23 cellular contexts compared by ENCODE assay signal in genomic region chr19:42461700-42462324, GRCh38.
A peak's percentile ranks its signal among the peaks of the same experiment; 100 is the strongest.
DNase-seq lines count a peak whose midpoint lies in the region; ATAC-seq and TF ChIP-seq lines count a peak whose summit lies in the region.
"Had no signal": no experiment of that assay in that cellular context is flagged by ENCODE, and none has a peak within 500 bp of the region (broad histone marks: within the 10 kb centered on the region; RNA-seq: fewer than 3 reads in every experiment).

No MANE protein-coding gene starts in this region.

- peak overlapping the region; percentile 11; the same call in 1 of the 2 replicates for H3K9ac ChIP-seq in OCI-LY1 (ENCODE audit: low read length)
- H3K9ac ChIP-seq: GM23248, parathyroid adenoma had no signal

- no peaks in the 10 kb centered on the region for H3K79me2 ChIP-seq in OCI-LY1 (ENCODE audit: insufficient read depth, low read length)
- H3K79me2 ChIP-seq: parathyroid adenoma had no signal

- H3K9me3 Mint-ChIP-seq in nephron progenitor cell: no peaks in the 10 kb centered on the region
- H3K9me3 Mint-ChIP-seq: activated CD4-positive, alpha-beta memory T cell treated with anti-CD3 and anti-CD28 coated beads for 36 hours; activated T-helper 1 cell treated with anti-CD3 and anti-CD28 coated beads, Interleukin-12 subunit alpha, Interleukin-12 subunit beta, Interleukin-2, Interleukin-4 antibody, amounts not matched to agents 30 ng/mL and 10 ng/mL and 1 ng/mL, durations not matched to agents 14 hours and 24 hours and 36 hours had no signal

- peak overlapping the region; percentile 75 for H3K27ac Mint-ChIP-seq in nephron progenitor cell
- H3K27ac Mint-ChIP-seq: activated CD4-positive, alpha-beta memory T cell treated with anti-CD3 and anti-CD28 coated beads for 36 hours; activated T-helper 1 cell treated with anti-CD3 and anti-CD28 coated beads, Interleukin-12 subunit alpha, Interleukin-12 subunit beta, Interleukin-2, Interleukin-4 antibody, amounts not matched to agents 30 ng/mL and 10 ng/mL and 1 ng/mL, durations not matched to agents 14 hours and 24 hours and 36 hours had no signal

- H3F3A ChIP-seq in OCI-LY1 (ENCODE audit: insufficient read depth, low read length): 0 out of 2 replicates have a peak, but pooled peaks cover 3% of the 10 kb centered on the region

- H3K9me3 ChIP-seq in OCI-LY1 (ENCODE audit: low read length): no peaks in the 10 kb centered on the region
- H3K9me3 ChIP-seq: Peyer's patch, uterus had no signal

- peaks cover 17% of the 10 kb centered on the region for H3K4me1 Mint-ChIP-seq in nephron progenitor cell

- no peak for ATAC-seq in GM18511 (IDR thresholded peaks at IDR 0.05; ENCODE audit: unreplicated experiment)

- H3K4me2 ChIP-seq in OCI-LY1 (ENCODE audit: low read length): no peak overlapping the region

- TF ChIP-seq CTCF in OCI-LY1 (IDR thresholded peaks at IDR 0.05; ENCODE audit: low read length) (no peak), nephron progenitor cell (IDR thresholded peaks at IDR 0.05) (no peak)

- H2AFZ ChIP-seq in OCI-LY1 (ENCODE audit: low read length): no peak overlapping the region
- H2AFZ ChIP-seq: GM23248, parathyroid adenoma had no signal

- H3K36me3 ChIP-seq in OCI-LY1 (ENCODE audit: insufficient read depth, low read length): no peaks in the 10 kb centered on the region
- H3K36me3 ChIP-seq: Peyer's patch, uterus had no signal

- H3K27ac ChIP-seq in OCI-LY1 (ENCODE audit: low read depth, low read length, poor library complexity, severe bottlenecking): peak overlapping the region; percentile 99
- peak overlapping the region; percentile 37 for H3K27ac ChIP-seq in epithelial cell of prostate
- H3K27ac ChIP-seq: GM23248, HL-60, parathyroid adenoma, Peyer's patch had no signal

- peaks cover 48% of the 10 kb centered on the region for H3K4me1 ChIP-seq in OCI-LY1 (ENCODE audit: insufficient read depth, low read length, severe bottlenecking)
- H3K4me1 ChIP-seq: parathyroid adenoma, uterus had no signal

- no peak overlapping the region for H3K4me3 ChIP-seq in OCI-LY1 (ENCODE audit: low read depth, low read length, poor library complexity, severe bottlenecking)
- H3K4me3 ChIP-seq: GM23248, Peyer's patch, uterus had no signal

- no peak overlapping the region for H3K4me3 Mint-ChIP-seq in nephron progenitor cell
- H3K4me3 Mint-ChIP-seq: activated CD4-positive, alpha-beta memory T cell treated with anti-CD3 and anti-CD28 coated beads for 36 hours; activated T-helper 1 cell treated with anti-CD3 and anti-CD28 coated beads, Interleukin-12 subunit alpha, Interleukin-12 subunit beta, Interleukin-2, Interleukin-4 antibody, amounts not matched to agents 30 ng/mL and 10 ng/mL and 1 ng/mL, durations not matched to agents 14 hours and 24 hours and 36 hours had no signal

- H3K27me3 Mint-ChIP-seq in nephron progenitor cell (ENCODE audit: low read depth, poor library complexity): no peaks in the 10 kb centered on the region
- H3K27me3 Mint-ChIP-seq: activated CD4-positive, alpha-beta memory T cell treated with anti-CD3 and anti-CD28 coated beads for 36 hours had no signal

- no peaks in the 10 kb centered on the region for H4K20me1 ChIP-seq in OCI-LY1 (ENCODE audit: insufficient read depth, low read length)

- DNase-seq in Ammon's horn (ENCODE audit: low spot score) (peak; percentile 87), epithelial cell of prostate (ENCODE audit: low read depth, low spot score) (no peak), nephron progenitor cell (no peak), cerebellar cortex (ENCODE audit: low spot score) (no peak)
- no peak for DNase-seq in activated CD8-positive, alpha-beta memory T cell treated with anti-CD3 and anti-CD28 coated beads for 24 hours
- DNase-seq in NK-92 treated with Interleukin-12 subunit alpha and Interleukin-12 subunit beta, amount 100 ng/mL, for 24 hours (lab: John Stamatoyannopoulos, UW): no peak
- DNase-seq: activated CD4-positive, alpha-beta memory T cell treated with anti-CD3 and anti-CD28 coated beads for 36 hours; cortex of kidney; GDM1; GM23248; KBM-7; kidney; NCI-H1092 treated with DMSO at 0.1 percent for 48 hours; NCI-H748 treated with DMSO at 0.1 percent for 48 hours; Peyer's patch; stimulated activated naive CD4-positive, alpha-beta T cell treated with Interleukin-2 at 50 U/mL for 16 hours; SW 1271; uterus had no signal

- H3K9me2 ChIP-seq in OCI-LY1 (ENCODE audit: low read depth, low read length): no peaks in the 10 kb centered on the region

- no peaks in the 10 kb centered on the region for H3K27me3 ChIP-seq in OCI-LY1 (ENCODE audit: insufficient read depth, low read length)
- H3K27me3 ChIP-seq: Peyer's patch, uterus had no signal

- H3K36me3 Mint-ChIP-seq in nephron progenitor cell (ENCODE audit: low read depth): peaks cover 12% of the 10 kb centered on the region
- H3K36me3 Mint-ChIP-seq: activated CD4-positive, alpha-beta memory T cell treated with anti-CD3 and anti-CD28 coated beads for 36 hours had no signal
